ENCODE assay signal across 22 cellular contexts in the genomic region with DNA sequence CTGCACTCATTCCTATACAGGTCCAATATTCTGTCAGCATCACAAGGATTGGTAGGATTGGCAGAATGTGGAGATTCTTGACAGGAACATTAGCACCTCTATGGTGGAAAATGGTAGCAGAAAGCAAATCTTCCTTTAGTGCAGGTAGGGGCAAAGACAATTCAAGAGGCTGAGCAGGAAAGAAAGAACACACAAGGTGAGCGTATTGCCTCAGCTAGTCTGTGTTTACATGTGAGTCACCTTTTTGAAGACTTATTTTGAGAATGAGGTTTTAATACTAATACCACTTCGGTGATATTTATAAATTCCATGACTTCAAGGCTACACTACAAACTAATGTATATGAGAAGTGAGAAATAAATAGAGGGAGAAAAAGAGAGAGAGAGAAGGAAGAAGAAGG.
"Had no signal": no experiment of that assay in that cellular context is flagged by ENCODE, and none has a peak within 500 bp of the region (broad histone marks: within the 10 kb centered on the region; RNA-seq: fewer than 3 reads in every experiment).

No MANE protein-coding gene starts in this region.

- H3K27me3 ChIP-seq: colonic mucosa, gastrocnemius medialis, pancreas, suprapubic skin, thyroid gland, upper lobe of left lung, uterus had no signal

- H3K36me3 ChIP-seq: colonic mucosa, gastrocnemius medialis, pancreas, suprapubic skin, thyroid gland, upper lobe of left lung, uterus had no signal

- H3K27me3 Mint-ChIP-seq: naive B cell, progenitor cell of endocrine pancreas had no signal

- H3K4me3 ChIP-seq: colonic mucosa, gastrocnemius medialis, lung, pancreas, smooth muscle cell, suprapubic skin, thyroid gland, upper lobe of left lung, uterus had no signal

- H3K9me3 Mint-ChIP-seq: nephron had no signal

- H3K4me2 ChIP-seq: smooth muscle cell had no signal

- H3K36me3 Mint-ChIP-seq: naive B cell had no signal

- DNase-seq: colonic mucosa; dermis blood vessel endothelial cell; gastrocnemius medialis; glutamatergic neuron; islet precursor cell; left cardiac atrium; left ventricle myocardium superior; mesendoderm; naive B cell; occipital lobe; pancreas; right cardiac atrium; stimulated activated CD4-positive, alpha-beta T cell treated with anti-CD3 and anti-CD28 coated beads, Interleukin-2, amount 100 ng/mL, for 48 hours; stimulated activated naive CD4-positive, alpha-beta T cell treated with Interleukin-2 at 50 U/mL for 16 hours; thyroid gland; upper lobe of left lung; uterus had no signal

- H3K27ac Mint-ChIP-seq: naive B cell, nephron, progenitor cell of endocrine pancreas had no signal

- H3K27ac ChIP-seq: colonic mucosa, gastrocnemius medialis, pancreas, suprapubic skin, thyroid gland, upper lobe of left lung, uterus had no signal

- H3K4me3 Mint-ChIP-seq: naive B cell, nephron had no signal

- FAIRE-seq: pancreas had no signal

- H3K4me1 Mint-ChIP-seq: naive B cell, nephron had no signal

- H3K9me3 ChIP-seq: colonic mucosa, gastrocnemius medialis, pancreas, suprapubic skin, thyroid gland, upper lobe of left lung, uterus had no signal

- ATAC-seq: gastrocnemius medialis, left cardiac atrium, left ventricle myocardium superior, pancreas, right cardiac atrium had no signal

- H3K4me1 ChIP-seq: colonic mucosa, gastrocnemius medialis, pancreas, suprapubic skin, thyroid gland, upper lobe of left lung, uterus had no signal
